Comparison of ENCODE assay signal across 18 cellular contexts in the genomic region with DNA sequence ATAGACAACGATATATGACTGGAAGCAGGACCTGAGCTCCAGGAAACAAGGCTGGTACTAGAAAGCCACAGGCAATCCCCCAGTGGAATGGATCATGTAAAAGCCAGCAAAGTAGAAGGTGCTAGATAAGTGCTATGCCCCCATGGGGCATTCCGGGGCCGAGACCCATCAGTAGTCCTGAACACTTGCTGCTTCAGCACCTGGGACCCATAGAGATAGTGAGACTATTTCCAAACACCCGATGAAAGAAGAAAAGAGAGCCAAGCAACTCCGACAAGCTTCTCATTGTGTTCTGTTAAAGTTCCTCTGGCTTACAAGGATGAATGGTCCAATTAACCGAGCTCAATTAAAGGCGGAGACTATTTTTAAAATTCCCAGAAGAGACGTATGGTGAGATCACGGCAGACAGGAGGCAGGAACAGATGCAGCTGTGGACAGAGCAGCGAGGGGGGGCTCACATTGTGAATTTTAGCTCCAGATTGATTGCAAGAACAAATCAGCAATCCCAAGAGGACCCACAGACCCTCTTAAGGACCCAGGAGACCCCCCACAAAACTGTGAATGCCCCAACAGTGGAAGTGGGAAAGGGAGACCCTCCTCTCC.
DNase-seq lines count a peak whose midpoint lies in the region; ATAC-seq and TF ChIP-seq lines count a peak whose summit lies in the region.
"Had no signal": no experiment of that assay in that cellular context is flagged by ENCODE, and none has a peak within 500 bp of the region (broad histone marks: within the 10 kb centered on the region; RNA-seq: fewer than 3 reads in every experiment).

No MANE protein-coding gene starts in this region.

- H3K27me3 ChIP-seq in gastroesophageal sphincter = no peaks in the 10 kb centered on the region
- H3K27me3 ChIP-seq in tibial artery = no peaks in the 10 kb centered on the region

- intact Hi-C loops in tibial artery (cut with DNase I; ENCODE audit: low total_unique reads) = no loop called here

- WGBS in gastroesophageal sphincter (ENCODE audit: low coverage in 1 of 2), 2 donors = 81 to 90% methylated on average over 9 to 10 of the region's 10 CpGs

- no peak for TF ChIP-seq POLR2A in gastroesophageal sphincter (IDR thresholded peaks at IDR 0.05)

- H3K27me3 Mint-ChIP-seq in neural crest cell (ENCODE audit: low read depth) = no peaks in the 10 kb centered on the region

- H3K36me3 ChIP-seq in gastroesophageal sphincter (peaks cover 0 to 9% of the 10 kb centered on the region in 2 donors), tibial artery (peaks cover 0 to 4% (median 0%) of the 10 kb centered on the region in 3 donors)
- H3K36me3 ChIP-seq: WERI-Rb-1 had no signal

- H3K36me3 Mint-ChIP-seq in neural crest cell (ENCODE audit: low read depth) = peaks cover 26% of the 10 kb centered on the region
- H3K36me3 Mint-ChIP-seq: activated naive CD4-positive, alpha-beta T cell treated with anti-CD3 and anti-CD28 coated beads, Interleukin-2, amount 50 U/mL, for 72 hours; IgD-negative memory B cell had no signal

- H3K27ac ChIP-seq in RWPE1 (peak overlapping the region; percentile 49), gastroesophageal sphincter (peak overlapping the region in 3 of 4 donors; percentile 39 to 59 (median 57)), tibial artery (peak overlapping the region; percentile 64 to 71)
- H3K27ac ChIP-seq: WERI-Rb-1 had no signal

- peak overlapping the region; percentile 93 for H3K27ac Mint-ChIP-seq in neural crest cell (ENCODE audit: unreplicated experiment)
- H3K27ac Mint-ChIP-seq: activated naive CD4-positive, alpha-beta T cell treated with anti-CD3 and anti-CD28 coated beads, Interleukin-2, amount 50 U/mL, for 72 hours; IgD-negative memory B cell had no signal

- H3K4me3 Mint-ChIP-seq in neural crest cell = no peak overlapping the region
- H3K4me3 Mint-ChIP-seq: IgD-negative memory B cell had no signal

- H3K9me3 ChIP-seq in gastroesophageal sphincter = no peaks in the 10 kb centered on the region
- no peaks in the 10 kb centered on the region for H3K9me3 ChIP-seq in tibial artery

- H3K4me3 ChIP-seq in gastroesophageal sphincter = no peak overlapping the region
- H3K4me3 ChIP-seq in tibial artery = no peak overlapping the region

- CTCF ChIA-PET in RWPE1 (lab: Yijun Ruan, JAX) = interaction anchor here (0.5 to 0.6 kb wide), 3 partner anchors 101 to 1346 kb away, joined by 3 to 6 read pairs (median 4); no protein-coding TSS in a partner anchor

- H3K4me1 Mint-ChIP-seq in neural crest cell = peaks cover 32% of the 10 kb centered on the region

- no peak for TF ChIP-seq EP300 in gastroesophageal sphincter (IDR thresholded peaks at IDR 0.05)

- TF ChIP-seq CTCF in RWPE1 (conservative IDR thresholded peaks at IDR 0.05; ENCODE audit: low read depth) (no peak), gastroesophageal sphincter (IDR thresholded peaks at IDR 0.05) (no peak), neural crest cell (conservative IDR thresholded peaks at IDR 0.05) (no peak), tibial artery (IDR thresholded peaks at IDR 0.05) (no peak)

- H3K4me1 ChIP-seq in gastroesophageal sphincter (peaks cover 0 to 21% (median 0%) of the 10 kb centered on the region in 3 donors), tibial artery (peaks cover 0 to 27% (median 15%) of the 10 kb centered on the region in 4 donors)

- POLR2A ChIA-PET in RWPE1 (lab: Yijun Ruan, JAX; ENCODE audit: low non-redundant PET) = no interaction called here

- ATAC-seq in gastroesophageal sphincter (no peak), HG03280 (IDR thresholded peaks at IDR 0.05; ENCODE audit: unreplicated experiment) (no peak), GM18519 (IDR thresholded peaks at IDR 0.05; ENCODE audit: low FRiP score, unreplicated experiment) (no peak)
- ATAC-seq: activated naive CD4-positive, alpha-beta T cell treated with anti-CD3 and anti-CD28 coated beads, Interleukin-2, amount 50 U/mL, for 72 hours had no signal

- DNase-seq in RWPE1 (ENCODE audit: low spot score) (no peak), neural crest cell (ENCODE audit: low read depth, low spot score) (no peak), tibial artery (no peak), AG08396 (ENCODE audit: low spot score) (no peak)
- no peak for DNase-seq in activated T-cell treated with anti-CD3 and anti-CD28 coated beads, Interleukin-2, amount 50 U/mL, for 48 hours
- DNase-seq: activated CD8-positive, alpha-beta memory T cell treated with anti-CD3 and anti-CD28 coated beads, Interleukin-2, amount 50 U/mL, for 48 hours; C1 segment of cervical spinal cord; erythroblast; NCI-H1105 treated with DMSO at 0.1 percent for 48 hours; NCI-H345; stimulated activated CD4-positive, alpha-beta T cell treated with anti-CD3 and anti-CD28 coated beads, Interleukin-2, amount 100 ng/mL, for 48 hours; SW 1271 had no signal

- H3K9me3 Mint-ChIP-seq in neural crest cell = peaks cover 26% of the 10 kb centered on the region
